Comparison of ENCODE assay signal across 15 cellular contexts in genomic region chr21:39633770-39634181, GRCh38. TPM values are rescaled to one million over a fixed set of nuclear protein-coding genes. Genes with fewer than 3 reads are reported as not detected.
DNase-seq lines count a peak whose midpoint lies in the region; ATAC-seq and TF ChIP-seq lines count a peak whose summit lies in the region.
"Had no signal": no experiment of that assay in that cellular context is flagged by ENCODE, and none has a peak within 500 bp of the region (broad histone marks: within the 10 kb centered on the region; RNA-seq: fewer than 3 reads in every experiment).

No MANE protein-coding gene starts in this region.

- TF ChIP-seq RAD21 in SK-N-SH (IDR thresholded peaks at IDR 0.05; ENCODE audit: low read length): no peak

- H3K27ac Mint-ChIP-seq in stimulated activated effector memory CD8-positive, alpha-beta T cell treated with anti-CD3 and anti-CD28 coated beads, Interleukin-12 subunit alpha, Interleukin-12 subunit beta, amount 100 ng/mL, for 72 hours: no peak overlapping the region
- H3K27ac Mint-ChIP-seq in T-helper 2 cell treated with Interferon-gamma antibody and Interleukin-4, amounts not matched to agents 5 μg/mL and 100 μg/mL, for 36 hours: no peak overlapping the region

- no peaks in the 10 kb centered on the region for H3K36me3 ChIP-seq in SK-N-SH (replicated peaks in 1 of 2; ENCODE audit: control insufficient read depth in 1 of 2, insufficient read depth in 2 of 2, low read length in 1 of 2)
- H3K36me3 ChIP-seq in fibroblast of lung (ENCODE audit: control insufficient read depth, insufficient read depth, low read length): no peaks in the 10 kb centered on the region
- H3K36me3 ChIP-seq: cardiac muscle cell had no signal

- H3K4me3 ChIP-seq in SK-N-SH (ENCODE audit: low read depth in 2 of 2, low read length in 1 of 2): no peak overlapping the region; a peak in 1 of 4 replicates
- no peak overlapping the region for H3K4me3 ChIP-seq in fibroblast of lung (replicated peaks in 1 of 4; ENCODE audit: control extremely low read depth in 1 of 4, insufficient read depth in 1 of 4, low read depth in 3 of 4, low read length in 4 of 4)
- H3K4me3 ChIP-seq: cardiac muscle cell had no signal

- H3K27me3 ChIP-seq in SK-N-SH (ENCODE audit: insufficient read depth): no peaks in the 10 kb centered on the region
- H3K27me3 ChIP-seq in fibroblast of lung (ENCODE audit: control insufficient read depth, insufficient read depth, low read length): no peaks in the 10 kb centered on the region
- H3K27me3 ChIP-seq: cardiac muscle cell had no signal

- no peaks in the 10 kb centered on the region for H3K9me3 Mint-ChIP-seq in stimulated activated effector memory CD8-positive, alpha-beta T cell treated with anti-CD3 and anti-CD28 coated beads, Interleukin-12 subunit alpha, Interleukin-12 subunit beta, amount 100 ng/mL, for 72 hours
- H3K9me3 Mint-ChIP-seq in T-helper 2 cell treated with Interferon-gamma antibody and Interleukin-4, amounts not matched to agents 5 μg/mL and 100 μg/mL, for 36 hours: no peaks in the 10 kb centered on the region

- DNase-seq in HCEC 1CT: peak; percentile 34
- no peak for DNase-seq in SK-N-SH
- peak; percentile 87 to 99 for DNase-seq in fibroblast of lung (ENCODE audit: low read depth in 2 of 2)
- DNase-seq in stimulated activated effector memory CD8-positive, alpha-beta T cell treated with anti-CD3 and anti-CD28 coated beads, Interleukin-12 subunit alpha, Interleukin-12 subunit beta, amount 100 ng/mL, for 72 hours (ENCODE audit: low spot score in 2 of 2): no peak
- DNase-seq in DMS 273 treated with DMSO at 0.1 percent for 48 hours (lab: John Stamatoyannopoulos, UW): no peak
- DNase-seq in T-helper 2 cell treated with Interferon-gamma antibody and Interleukin-4, amounts not matched to agents 5 μg/mL and 100 μg/mL, for 36 hours (ENCODE audit: low spot score): no peak
- DNase-seq: activated CD8-positive, alpha-beta memory T cell treated with anti-CD3 and anti-CD28 coated beads, Interleukin-2, amount 50 U/mL, for 48 hours; GDM1; H7; NCI-H526 treated with DMSO at 0.1 percent for 48 hours had no signal

- ATAC-seq in stimulated activated effector memory CD8-positive, alpha-beta T cell treated with anti-CD3 and anti-CD28 coated beads, Interleukin-12 subunit alpha, Interleukin-12 subunit beta, amount 100 ng/mL, for 72 hours: peak; percentile 66
- no peak for ATAC-seq in GM21515 (IDR thresholded peaks at IDR 0.05; ENCODE audit: unreplicated experiment)
- no peak for ATAC-seq in GM19395 (IDR thresholded peaks at IDR 0.05; ENCODE audit: unreplicated experiment)

- H3F3A ChIP-seq in SK-N-SH (replicated peaks; ENCODE audit: insufficient read depth): peaks cover 19% of the 10 kb centered on the region

- no peaks in the 10 kb centered on the region for H3K9me2 ChIP-seq in SK-N-SH

- WGBS in SK-N-SH (ENCODE audit: low lambda C conversion rate): 4% methylated on average over 5 of the region's 5 CpGs

- POLR2A ChIA-PET in SK-N-SH (lab: Yijun Ruan, JAX): no interaction called here

- H4K20me1 ChIP-seq in SK-N-SH (ENCODE audit: insufficient read depth) (no peaks in the 10 kb centered on the region), fibroblast of lung (ENCODE audit: control insufficient read depth, extremely low read depth, insufficient read depth, low read length) (no peaks in the 10 kb centered on the region)

- no peaks in the 10 kb centered on the region for H3K4me1 Mint-ChIP-seq in stimulated activated effector memory CD8-positive, alpha-beta T cell treated with anti-CD3 and anti-CD28 coated beads, Interleukin-12 subunit alpha, Interleukin-12 subunit beta, amount 100 ng/mL, for 72 hours
- no peaks in the 10 kb centered on the region for H3K4me1 Mint-ChIP-seq in T-helper 2 cell treated with Interferon-gamma antibody and Interleukin-4, amounts not matched to agents 5 μg/mL and 100 μg/mL, for 36 hours (ENCODE audit: low read depth)

- CTCF ChIA-PET in SK-N-SH (lab: Yijun Ruan, JAX): interaction anchor here (1.0 to 1.2 kb wide), 2 partner anchors 11 to 115 kb away, joined by 3 to 4 read pairs; no protein-coding TSS in a partner anchor

- peak overlapping the region; percentile 22 to 85; a peak in 3 of 4 replicates for H3K27ac ChIP-seq in SK-N-SH (ENCODE audit: low read depth in 2 of 2, low read length in 1 of 2)
- peak overlapping the region; percentile 48 for H3K27ac ChIP-seq in fibroblast of lung (ENCODE audit: insufficient read depth, low read length)
- H3K27ac ChIP-seq: cardiac muscle cell had no signal

- H3K79me2 ChIP-seq in SK-N-SH (ENCODE audit: insufficient read depth) (no peaks in the 10 kb centered on the region), fibroblast of lung (ENCODE audit: control insufficient read depth, insufficient read depth, low read length) (no peaks in the 10 kb centered on the region)

- peak overlapping the region; percentile 41; the same call in 1 of the 2 replicates for H3K4me2 ChIP-seq in SK-N-SH
- H3K4me2 ChIP-seq in fibroblast of lung (ENCODE audit: extremely low read depth, insufficient read depth, low read length): peak overlapping the region; percentile 52

- peak overlapping the region; percentile 48 for H3K9ac ChIP-seq in SK-N-SH
- H3K9ac ChIP-seq in fibroblast of lung (ENCODE audit: insufficient read depth, low read length): no peak overlapping the region

- peaks cover 0 to 19% of the 10 kb centered on the region in 2 experiments; a peak in 2 of 4 replicates for H3K4me1 ChIP-seq in SK-N-SH (ENCODE audit: control insufficient read depth in 1 of 2, insufficient read depth in 2 of 2, low read depth in 1 of 2, low read length in 1 of 2)
- peaks cover 8% of the 10 kb centered on the region for H3K4me1 ChIP-seq in fibroblast of lung (ENCODE audit: control insufficient read depth, extremely low read depth, insufficient read depth, low read length)

- peak in 1 of 2 experiments; percentile 62; a peak in 1 of 4 replicates for TF ChIP-seq EP300 in SK-N-SH (IDR thresholded peaks at IDR 0.05; ENCODE audit: borderline replicate concordance in 1 of 2, low read depth in 1 of 2, low read length in 1 of 2)

- H2AFZ ChIP-seq in SK-N-SH (ENCODE audit: low read depth) (peak overlapping the region; percentile 7; the same call in 1 of the 2 replicates), fibroblast of lung (ENCODE audit: low read length) (no peak overlapping the region)

- TF ChIP-seq CTCF in SK-N-SH (IDR thresholded peaks at IDR 0.05) (no peak), fibroblast of lung (conservative IDR thresholded peaks at IDR 0.05 in 1 of 2, IDR thresholded peaks at IDR 0.05 in 1 of 2; ENCODE audit: low read depth in 1 of 2, low read length in 2 of 2) (no peak)

- H3K27me3 Mint-ChIP-seq in T-helper 2 cell treated with Interferon-gamma antibody and Interleukin-4, amounts not matched to agents 5 μg/mL and 100 μg/mL, for 36 hours (ENCODE audit: low read depth): no peaks in the 10 kb centered on the region

- no peak overlapping the region for H3K4me3 Mint-ChIP-seq in stimulated activated effector memory CD8-positive, alpha-beta T cell treated with anti-CD3 and anti-CD28 coated beads, Interleukin-12 subunit alpha, Interleukin-12 subunit beta, amount 100 ng/mL, for 72 hours
- H3K4me3 Mint-ChIP-seq in T-helper 2 cell treated with Interferon-gamma antibody and Interleukin-4, amounts not matched to agents 5 μg/mL and 100 μg/mL, for 36 hours: no peak overlapping the region

- H3K9me3 ChIP-seq in SK-N-SH: no peaks in the 10 kb centered on the region
- H3K9me3 ChIP-seq in fibroblast of lung (ENCODE audit: control insufficient read depth, insufficient read depth, low read depth, low read length): no peaks in the 10 kb centered on the region

- H3K36me3 Mint-ChIP-seq in stimulated activated effector memory CD8-positive, alpha-beta T cell treated with anti-CD3 and anti-CD28 coated beads, Interleukin-12 subunit alpha, Interleukin-12 subunit beta, amount 100 ng/mL, for 72 hours: no peaks in the 10 kb centered on the region
- no peaks in the 10 kb centered on the region for H3K36me3 Mint-ChIP-seq in T-helper 2 cell treated with Interferon-gamma antibody and Interleukin-4, amounts not matched to agents 5 μg/mL and 100 μg/mL, for 36 hours (ENCODE audit: low read depth)

TF ChIP-seq in SK-N-SH, 30 proteins besides CTCF, POLR2A, EP300 and RAD21:
- TF ChIP-seq FOXJ3 (CRISPR knock-in tag; IDR thresholded peaks at IDR 0.05): no peak
- TF ChIP-seq TCF12 (IDR thresholded peaks at IDR 0.05): peak; percentile 68
- no peak for TF ChIP-seq SMC3 (IDR thresholded peaks at IDR 0.05; ENCODE audit: low read depth, low read length)
- no peak for TF ChIP-seq SIN3A (IDR thresholded peaks at IDR 0.05; ENCODE audit: borderline replicate concordance, low read depth, low read length)
- 0 out of 2 replicates have a peak, but pooled peaks have one; percentile 6 for TF ChIP-seq RXRA (IDR thresholded peaks at IDR 0.05; ENCODE audit: borderline replicate concordance, low read depth)
- TF ChIP-seq JUND (IDR thresholded peaks at IDR 0.05): peak; percentile 77
- peak; percentile 73 for TF ChIP-seq PBX3 (IDR thresholded peaks at IDR 0.05)
- TF ChIP-seq TEAD4 (IDR thresholded peaks at IDR 0.05; ENCODE audit: borderline replicate concordance, insufficient read depth): peak; percentile 35; the same call in 1 of the 2 replicates
- 0 out of 2 replicates have a peak, but pooled peaks have one; percentile 34 for TF ChIP-seq FOXM1 (IDR thresholded peaks at IDR 0.05; ENCODE audit: low read depth)
- peak; percentile 78 for TF ChIP-seq FOSL2 (IDR thresholded peaks at IDR 0.05; ENCODE audit: borderline replicate concordance, low read depth)

RNA-seq across cellular contexts. Expression of gene B3GALT5, which starts 21.0 kb away (rescaled TPM):
- polyA plus RNA-seq in SK-N-SH (2012; rRNA removed) (0.35 and 0.36 TPM in 2 replicates), fibroblast of lung (under 0.01 and 0.08 TPM in 2 replicates)
- 0.20 and 0.21 TPM in 2 replicates for polyA plus RNA-seq in SK-N-SH (2012; cell fraction: cytosol; rRNA removed)
- 0.89 and 1.0 TPM in 2 replicates for polyA plus RNA-seq in SK-N-SH (2012; cell fraction: nucleus; rRNA removed)
- total RNA-seq in fibroblast of lung: under 0.01 TPM in 1 of 2 replicates, not detected in the other
- 0.02 TPM in 1 of 2 replicates, not detected in the other for polyA plus RNA-seq in fibroblast of lung (2012)
- 0.52 TPM in 1 of 2 replicates, not detected in the other for polyA minus RNA-seq in fibroblast of lung (ENCODE audit: low replicate concordance)
- total RNA-seq: pulmonary artery endothelial cell; T-helper 2 cell treated with Interferon-gamma antibody and Interleukin-4, amounts not matched to agents 100 ng/mL and 5 ng/mL, for 36 hours had no signal

Comparison
In these comparisons a context has a peak if more than half of its experiments do, and no peak if none do; other contexts are left out.
1. DNase-seq: peak in HCEC 1CT (single experiment) and fibroblast of lung (2 of 2); none in SK-N-SH (single experiment), stimulated activated effector memory CD8-positive, alpha-beta T cell treated with anti-CD3 and anti-CD28 coated beads, Interleukin-12 subunit alpha, Interleukin-12 subunit beta, amount 100 ng/mL, for 72 hours (0 of 2), DMS 273 treated with DMSO at 0.1 percent for 48 hours (single experiment) and T-helper 2 cell treated with Interferon-gamma antibody and Interleukin-4, amounts not matched to agents 5 μg/mL and 100 μg/mL, for 36 hours (single experiment).